23 cellular contexts compared by ENCODE assay signal in genomic region chr14:100110801-100111200, GRCh38. TPM values are rescaled to one million over a fixed set of nuclear protein-coding genes. Genes with fewer than 3 reads are reported as not detected.
A peak's percentile ranks its signal among the peaks of the same experiment; 100 is the strongest.
DNase-seq lines count a peak whose midpoint lies in the region; ATAC-seq, FAIRE-seq and TF ChIP-seq lines count a peak whose summit lies in the region.
"Had no signal": no experiment of that assay in that cellular context is flagged by ENCODE, and none has a peak within 500 bp of the region (broad histone marks: within the 10 kb centered on the region; RNA-seq: fewer than 3 reads in every experiment).

No MANE protein-coding gene starts in this region.

- H3K36me3 Mint-ChIP-seq in activated T-cell treated with anti-CD3 and anti-CD28 coated beads, Interleukin-2, amount 50 U/mL, for 24 hours (ENCODE audit: low read depth) = peaks cover 91% of the 10 kb centered on the region

- H3K79me2 ChIP-seq in H1 (ENCODE audit: control insufficient read depth in 1 of 2, insufficient read depth in 2 of 2, low read length in 2 of 2) = no peaks in the 10 kb centered on the region

- no peak overlapping the region for H2BK20ac ChIP-seq in H1 (ENCODE audit: low read length)

- no peak overlapping the region for H2BK120ac ChIP-seq in H1 (replicated peaks; ENCODE audit: low read depth, low read length)

- H3K27me3 Mint-ChIP-seq in activated T-cell treated with anti-CD3 and anti-CD28 coated beads, Interleukin-2, amount 50 U/mL, for 24 hours = no peaks in the 10 kb centered on the region
- H3K27me3 Mint-ChIP-seq: B cell had no signal

- WGBS in H1 (ENCODE audit: extremely low coverage in 1 of 2, insufficient coverage in 1 of 2, insufficient read length in 1 of 2, insufficient replicate concordance in 2 of 2, low coverage in 1 of 2, low lambda C conversion rate in 2 of 2, missing lambda C conversion rate in 1 of 2), 2 experiments = 91% methylated on average over 5 of the region's 5 CpGs; no CpG with 5 or more reads in 1 of the 2 experiments
- 96 to 98% methylated on average over 5 of the region's 5 CpGs for WGBS in pancreas, 2 donors

- peaks cover 0 to 8% of the 10 kb centered on the region in 2 experiments for H4K20me1 ChIP-seq in H1 (replicated peaks in 1 of 2; ENCODE audit: control insufficient read depth in 1 of 2, insufficient read depth in 2 of 2, low read length in 2 of 2)

- peak overlapping the region; percentile 83; the same call in 1 of the 2 replicates for H4K8ac ChIP-seq in H1 (ENCODE audit: extremely low read depth, insufficient read depth, low read length)

- intact Hi-C loops in sciatic nerve (cut with DNase I) (no loop called here), pancreas (cut with DNase I) (no loop called here)

- peak overlapping the region; percentile 73 for H3K27ac Mint-ChIP-seq in activated T-cell treated with anti-CD3 and anti-CD28 coated beads, Interleukin-2, amount 50 U/mL, for 24 hours
- H3K27ac Mint-ChIP-seq: B cell had no signal

- no peaks in the 10 kb centered on the region for H3K36me3 ChIP-seq in RWPE2 (ENCODE audit: low read depth)
- H3K36me3 ChIP-seq in H1 (ENCODE audit: control insufficient read depth in 2 of 4, insufficient read depth in 4 of 4, low read length in 3 of 4) = no peaks in the 10 kb centered on the region; a peak in 1 of 8 replicates
- H3K36me3 ChIP-seq in pancreas = no peaks in the 10 kb centered on the region

- H3K9ac ChIP-seq in H1 (replicated peaks in 1 of 4; ENCODE audit: extremely low read depth in 1 of 4, low read depth in 3 of 4, low read length in 3 of 4) = no peak overlapping the region

- H2BK15ac ChIP-seq in H1 (ENCODE audit: low read length) = no peak overlapping the region

- H3K27me3 ChIP-seq in RWPE2 (ENCODE audit: insufficient read depth, poor library complexity, severe bottlenecking) (no peaks in the 10 kb centered on the region), H1 (replicated peaks in 1 of 4; ENCODE audit: control insufficient read depth in 3 of 4, extremely low read depth in 1 of 4, insufficient read depth in 3 of 4, low read length in 3 of 4) (no peaks in the 10 kb centered on the region), pancreas (no peaks in the 10 kb centered on the region)

- TF ChIP-seq CTCF in RWPE2 (IDR thresholded peaks at IDR 0.05; ENCODE audit: poor library complexity, severe bottlenecking) (no peak), H1 (IDR thresholded peaks at IDR 0.05; ENCODE audit: control extremely low read depth in 1 of 3, insufficient read depth in 1 of 3, low read depth in 1 of 3, low read length in 3 of 3) (no peak), pancreas (IDR thresholded peaks at IDR 0.05) (no peak)

- CTCF ChIA-PET in H1 (lab: Charles Lee; ENCODE audit: partially characterized antibody) = interaction anchor here (0.7 to 12.1 kb wide), 9 partner anchors 10 to 86 kb away, joined by 3 to 104 read pairs (median 5); no protein-coding TSS in a partner anchor

- H4K91ac ChIP-seq in H1 (replicated peaks; ENCODE audit: insufficient read length, low read length) = no peak overlapping the region

- H3K4me3 ChIP-seq in RWPE2 (ENCODE audit: severe bottlenecking) (no peak overlapping the region), H1 (ENCODE audit: extremely low read depth in 1 of 4, insufficient read depth in 2 of 4, low read depth in 3 of 4, low read length in 4 of 4) (no peak overlapping the region), pancreas (no peak overlapping the region)

- H2AFZ ChIP-seq in H1 (ENCODE audit: low read length) = no peak overlapping the region

- H3K14ac ChIP-seq in H1 (ENCODE audit: insufficient read length) = no peak overlapping the region

- H3K9me3 ChIP-seq in RWPE2 (ENCODE audit: severe bottlenecking) = no peaks in the 10 kb centered on the region
- no peaks in the 10 kb centered on the region for H3K9me3 ChIP-seq in H1 (ENCODE audit: insufficient read depth in 2 of 2, low read depth in 1 of 2, low read length in 1 of 2)
- H3K9me3 ChIP-seq in pancreas = no peaks in the 10 kb centered on the region

- H3K4me2 ChIP-seq in H1 (ENCODE audit: insufficient read depth in 1 of 2, low read depth in 2 of 2, low read length in 2 of 2) = no peak overlapping the region

- H3K23me2 ChIP-seq in H1 (ENCODE audit: low read depth, low read length) = no peaks in the 10 kb centered on the region

- TF ChIP-seq POLR2A in H1 (IDR thresholded peaks at IDR 0.05; ENCODE audit: control extremely low read depth in 1 of 2, low read depth in 2 of 2, low read length in 2 of 2) = no peak

- POLR2A ChIA-PET in H1 (lab: Charles Lee; ENCODE audit: partially characterized antibody) = no interaction called here

- H3K18ac ChIP-seq in H1 (ENCODE audit: extremely low read depth, low read length) = no peak overlapping the region

- H3K27ac ChIP-seq in RWPE2 (ENCODE audit: poor library complexity, severe bottlenecking) (no peak overlapping the region), H1 (ENCODE audit: low read depth, low read length) (no peak overlapping the region), pancreas (no peak overlapping the region)

- H3K9me3 Mint-ChIP-seq in activated T-cell treated with anti-CD3 and anti-CD28 coated beads, Interleukin-2, amount 50 U/mL, for 24 hours = no peaks in the 10 kb centered on the region
- H3K9me3 Mint-ChIP-seq: CD8-positive, alpha-beta memory T cell had no signal

- H3K4me3 Mint-ChIP-seq in activated T-cell treated with anti-CD3 and anti-CD28 coated beads, Interleukin-2, amount 50 U/mL, for 24 hours = no peak overlapping the region
- H3K4me3 Mint-ChIP-seq: B cell; CD8-positive, alpha-beta memory T cell had no signal

- peaks cover 19% of the 10 kb centered on the region for H3K4me1 ChIP-seq in RWPE2 (ENCODE audit: insufficient read depth, poor library complexity, severe bottlenecking)
- H3K4me1 ChIP-seq in H1 (replicated peaks in 1 of 4; ENCODE audit: control insufficient read depth in 3 of 4, insufficient read depth in 4 of 4, low read length in 3 of 4) = no peaks in the 10 kb centered on the region
- H3K4me1 ChIP-seq in pancreas = peaks cover 0 to 9% (median 0%) of the 10 kb centered on the region in 3 donors

- no peak for FAIRE-seq in H1 (lab: Jason Lieb, UNC)
- no peak for FAIRE-seq in pancreas (lab: Jason Lieb, UNC)
- FAIRE-seq: GM12892, GM18507, H54, RCC 7860 had no signal

- H3K4ac ChIP-seq in H1 (replicated peaks; ENCODE audit: insufficient read length, low read depth, low read length) = no peak overlapping the region

- H3K4me1 Mint-ChIP-seq in activated T-cell treated with anti-CD3 and anti-CD28 coated beads, Interleukin-2, amount 50 U/mL, for 24 hours (ENCODE audit: low read depth) = peaks cover 61% of the 10 kb centered on the region

- DNase-seq in activated T-cell treated with anti-CD3 and anti-CD28 coated beads, Interleukin-2, amount 50 U/mL, for 24 hours = no peak
- no peak for DNase-seq in activated T-cell treated with anti-CD3 and anti-CD28 coated beads, Interleukin-2, amount 50 U/mL, for 1 hour
- DNase-seq in RWPE2 (ENCODE audit: low spot score) = peak; percentile 55
- no peak for DNase-seq in H1 (ENCODE audit: low read depth in 1 of 2, low spot score in 2 of 2)
- peak; percentile 22 for DNase-seq in sciatic nerve (ENCODE audit: low spot score)
- DNase-seq in pancreas = no peak
- no peak for DNase-seq in C1 segment of cervical spinal cord (lab: John Stamatoyannopoulos, UW)
- DNase-seq: 8988T, DMS53, NCI-H1105, NCI-H1694, NCI-H2081 treated with DMSO at 0.1 percent for 48 hours, NCI-H2227 treated with DMSO at 0.1 percent for 48 hours, NCI-H510A treated with DMSO at 0.1 percent for 48 hours, NCI-H774, SIG-M5 had no signal

- H3K23ac ChIP-seq in H1 (ENCODE audit: insufficient read length) = no peak overlapping the region

- TF ChIP-seq RAD21 in H1 (IDR thresholded peaks at IDR 0.05 in 1 of 2, conservative IDR thresholded peaks at IDR 0.05 in 1 of 2; ENCODE audit: low read depth in 2 of 2, low read length in 2 of 2) = no peak

- H2BK5ac ChIP-seq in H1 (ENCODE audit: low read depth, low read length) = no peak overlapping the region

- no peak overlapping the region for H2AK5ac ChIP-seq in H1 (ENCODE audit: low read depth, low read length)

- no peak overlapping the region for H3K56ac ChIP-seq in H1 (replicated peaks; ENCODE audit: insufficient read length, low read depth, low read length)

- H2BK12ac ChIP-seq in H1 (ENCODE audit: low read depth, low read length) = 0 out of 2 replicates have a peak overlapping the region, but pooled peaks have one; percentile 39

- no peak overlapping the region for H4K5ac ChIP-seq in H1 (ENCODE audit: insufficient read length, low read depth, low read length)

- H3K79me1 ChIP-seq in H1 (ENCODE audit: low read depth, low read length) = no peaks in the 10 kb centered on the region; the same call in 1 of the 2 replicates

- TF ChIP-seq EP300 in H1 (IDR thresholded peaks at IDR 0.05; ENCODE audit: borderline replicate concordance in 1 of 2, low read depth in 2 of 2, low read length in 2 of 2) = no peak

- ATAC-seq in RWPE2 (ENCODE audit: low read depth) = no peak
- ATAC-seq in sciatic nerve = no peak
- no peak for ATAC-seq in pancreas
- ATAC-seq in GM21737 (IDR thresholded peaks at IDR 0.05; ENCODE audit: unreplicated experiment) = no peak

RNA-seq across cellular contexts. Expression of gene EVL, which starts 45.6 kb away (rescaled TPM):
- 64.0 and 64.6 TPM in 2 replicates for total RNA-seq in H1 (2021; fragmentation: NEBNext Ultra II Directional; extraction: Animal tissue kit (Norgen Biotek cat#: 25700))
- polyA plus RNA-seq in H1 (2011; rRNA removed) (30.7 and 48.1 TPM in 2 replicates), pancreas (10 to 100 TPM; 54.8 to 68.4 TPM)
- 44.3 TPM for polyA plus RNA-seq in H1 (2011; cell fraction: cytosol; rRNA removed)
- 111 TPM for polyA plus RNA-seq in H1 (2011; cell fraction: nucleus; rRNA removed)
- 61.3 to 96.8 TPM (median 75.1 TPM) in 4 replicates for polyA plus RNA-seq in H1 (2012, experiment 1 of 2)
- 40.2 TPM for polyA plus RNA-seq in H1 (2012, experiment 2 of 2)
- 30.7 TPM for polyA plus RNA-seq in H1 (2013, experiment 1 of 2)
- 30.5 TPM for polyA plus RNA-seq in H1 (2013, experiment 2 of 2)
- polyA minus RNA-seq in H1 (2011; rRNA and poly(A)+ RNA removed) = 25.3 and 35.3 TPM in 2 replicates
- polyA minus RNA-seq in H1 (2011; cell fraction: cytosol; rRNA and poly(A)+ RNA removed) = 33.6 TPM
- polyA minus RNA-seq in H1 (2011; cell fraction: nucleus; rRNA and poly(A)+ RNA removed) = 41.0 TPM
- total RNA-seq in sciatic nerve (87.2 TPM), pancreas (10 to 100 TPM; 23.0 to 59.8 (median 36.0) TPM)

RNA-seq across cellular contexts. Expression of gene DEGS2, which starts 48.6 kb away (rescaled TPM):
- total RNA-seq in H1 (2021; fragmentation: NEBNext Ultra II Directional; extraction: Animal tissue kit (Norgen Biotek cat#: 25700)) = 0.61 and 0.94 TPM in 2 replicates
- polyA plus RNA-seq in H1 (2011; rRNA removed) (0.60 and 0.82 TPM in 2 replicates), pancreas (1 to 10 TPM; 1.9 to 3.9 TPM)
- 0.37 TPM for polyA plus RNA-seq in H1 (2011; cell fraction: cytosol; rRNA removed)
- polyA plus RNA-seq in H1 (2011; cell fraction: nucleus; rRNA removed) = 1.0 TPM
- polyA plus RNA-seq in H1 (2012, experiment 1 of 2) = 0.39 to 1.5 TPM (median 0.71 TPM) in 4 replicates
- polyA plus RNA-seq in H1 (2012, experiment 2 of 2) = 1.3 TPM
- polyA plus RNA-seq in H1 (2013, experiment 1 of 2) = 0.61 TPM
- 0.55 TPM for polyA plus RNA-seq in H1 (2013, experiment 2 of 2)
- polyA minus RNA-seq in H1 (2011; rRNA and poly(A)+ RNA removed) = 0.07 and 0.19 TPM in 2 replicates
- polyA minus RNA-seq in H1 (2011; cell fraction: cytosol; rRNA and poly(A)+ RNA removed) = not detected
- 1.5 TPM for polyA minus RNA-seq in H1 (2011; cell fraction: nucleus; rRNA and poly(A)+ RNA removed)
- total RNA-seq in sciatic nerve (3.4 TPM), pancreas (1 to 10 TPM; 2.8 to 7.3 (median 5.3) TPM)

Comparison
In these comparisons a context has a peak if more than half of its experiments do, and no peak if none do; other contexts are left out.
1. DNase-seq: peak in RWPE2 (single experiment) and sciatic nerve (single experiment); none in activated T-cell treated with anti-CD3 and anti-CD28 coated beads, Interleukin-2, amount 50 U/mL, for 24 hours (single experiment), activated T-cell treated with anti-CD3 and anti-CD28 coated beads, Interleukin-2, amount 50 U/mL, for 1 hour (single experiment), H1 (0 of 2), pancreas (0 of 6) and C1 segment of cervical spinal cord (0 of 14).